Comparison of ENCODE assay signal across 24 cellular contexts in genomic region chr7:159212226-159212625, GRCh38.
"Had no signal": no experiment of that assay in that cellular context is flagged by ENCODE, and none has a peak within 500 bp of the region (broad histone marks: within the 10 kb centered on the region; RNA-seq: fewer than 3 reads in every experiment).

No MANE protein-coding gene starts in this region.

- H3K27ac ChIP-seq: brain microvascular endothelial cell, cardiac muscle cell, SK-N-MC, VCaP had no signal

- DNase-seq: activated CD4-positive, alpha-beta T cell treated with anti-CD3 and anti-CD28 coated beads for 36 hours; activated CD4-positive, CD25-positive, alpha-beta regulatory T cell; activated CD8-positive, alpha-beta memory T cell treated with anti-CD3 and anti-CD28 coated beads, Interleukin-2, amount 10 ng/mL, durations not matched to agents 7 days and 5 days; activated effector memory CD4-positive, alpha-beta T cell treated with Interleukin-2 at 50 U/mL for 16 hours; activated naive CD4-positive, alpha-beta T cell; activated naive CD8-positive, alpha-beta T cell treated with anti-CD3 and anti-CD28 coated beads, Interleukin-2, amount 50 U/mL, for 24 hours; activated T-cell treated with anti-CD3 and anti-CD28 coated beads, Interleukin-2, amount 50 U/mL, for 24 hours; amniotic stem cell; brain microvascular endothelial cell; KG1; NCI-H1048; NCI-H1417; NCI-H1930; NCI-H2171 treated with DMSO at 0.1 percent for 48 hours; NCI-H226; NCI-H526; NCI-H774; SIG-M5; T-helper 1 cell had no signal

- ATAC-seq: activated CD4-positive, alpha-beta T cell treated with anti-CD3 and anti-CD28 coated beads for 36 hours; activated CD8-positive, alpha-beta memory T cell treated with anti-CD3 and anti-CD28 coated beads, Interleukin-2, amount 10 ng/mL, durations not matched to agents 7 days and 5 days; activated naive CD4-positive, alpha-beta T cell treated with anti-CD3 and anti-CD28 coated beads, Interleukin-2, amount 50 U/mL, for 72 hours; activated naive CD8-positive, alpha-beta T cell treated with anti-CD3 and anti-CD28 coated beads, Interleukin-2, amount 50 U/mL, for 24 hours had no signal

- H3K4me1 Mint-ChIP-seq: activated CD8-positive, alpha-beta memory T cell treated with anti-CD3 and anti-CD28 coated beads, Interleukin-2, amount 10 ng/mL, durations not matched to agents 7 days and 5 days had no signal

- H3K27ac Mint-ChIP-seq: activated CD4-positive, alpha-beta T cell treated with anti-CD3 and anti-CD28 coated beads for 36 hours; activated CD8-positive, alpha-beta memory T cell treated with anti-CD3 and anti-CD28 coated beads, Interleukin-2, amount 10 ng/mL, durations not matched to agents 7 days and 5 days; activated naive CD4-positive, alpha-beta T cell treated with anti-CD3 and anti-CD28 coated beads, Interleukin-2, amount 50 U/mL, for 72 hours; activated naive CD8-positive, alpha-beta T cell treated with anti-CD3 and anti-CD28 coated beads, Interleukin-2, amount 50 U/mL, for 24 hours; activated T-cell treated with anti-CD3 and anti-CD28 coated beads, Interleukin-2, amount 50 U/mL, for 24 hours; activated T-helper 1 cell treated with anti-CD3 and anti-CD28 coated beads, Interleukin-12 subunit alpha, Interleukin-12 subunit beta, Interleukin-2, Interleukin-4 antibody, amounts not matched to agents 30 ng/mL and 10 ng/mL and 1 ng/mL, durations not matched to agents 14 hours and 24 hours and 36 hours had no signal

- H3K4me3 ChIP-seq: cardiac muscle cell, SK-N-MC had no signal

- H3K36me3 ChIP-seq: brain microvascular endothelial cell, cardiac muscle cell had no signal

- H3K27me3 ChIP-seq: brain microvascular endothelial cell, cardiac muscle cell had no signal

- H3K4me3 Mint-ChIP-seq: activated CD4-positive, alpha-beta T cell treated with anti-CD3 and anti-CD28 coated beads for 36 hours; activated CD8-positive, alpha-beta memory T cell treated with anti-CD3 and anti-CD28 coated beads, Interleukin-2, amount 10 ng/mL, durations not matched to agents 7 days and 5 days; activated naive CD8-positive, alpha-beta T cell treated with anti-CD3 and anti-CD28 coated beads, Interleukin-2, amount 50 U/mL, for 24 hours; activated T-cell treated with anti-CD3 and anti-CD28 coated beads, Interleukin-2, amount 50 U/mL, for 24 hours; activated T-helper 1 cell treated with anti-CD3 and anti-CD28 coated beads, Interleukin-12 subunit alpha, Interleukin-12 subunit beta, Interleukin-2, Interleukin-4 antibody, amounts not matched to agents 30 ng/mL and 10 ng/mL and 1 ng/mL, durations not matched to agents 14 hours and 24 hours and 36 hours had no signal

- H3K9me3 Mint-ChIP-seq: activated naive CD8-positive, alpha-beta T cell treated with anti-CD3 and anti-CD28 coated beads, Interleukin-2, amount 50 U/mL, for 24 hours; activated T-cell treated with anti-CD3 and anti-CD28 coated beads, Interleukin-2, amount 50 U/mL, for 24 hours; activated T-helper 1 cell treated with anti-CD3 and anti-CD28 coated beads, Interleukin-12 subunit alpha, Interleukin-12 subunit beta, Interleukin-2, Interleukin-4 antibody, amounts not matched to agents 30 ng/mL and 10 ng/mL and 1 ng/mL, durations not matched to agents 14 hours and 24 hours and 36 hours had no signal

- H3K27me3 Mint-ChIP-seq: activated CD4-positive, alpha-beta T cell treated with anti-CD3 and anti-CD28 coated beads for 36 hours; activated CD8-positive, alpha-beta memory T cell treated with anti-CD3 and anti-CD28 coated beads, Interleukin-2, amount 10 ng/mL, durations not matched to agents 7 days and 5 days; activated naive CD8-positive, alpha-beta T cell treated with anti-CD3 and anti-CD28 coated beads, Interleukin-2, amount 50 U/mL, for 24 hours; activated T-cell treated with anti-CD3 and anti-CD28 coated beads, Interleukin-2, amount 50 U/mL, for 24 hours had no signal

- H3K36me3 Mint-ChIP-seq: activated CD8-positive, alpha-beta memory T cell treated with anti-CD3 and anti-CD28 coated beads, Interleukin-2, amount 10 ng/mL, durations not matched to agents 7 days and 5 days; activated naive CD4-positive, alpha-beta T cell treated with anti-CD3 and anti-CD28 coated beads, Interleukin-2, amount 50 U/mL, for 72 hours had no signal
